17 cellular contexts compared by ENCODE assay signal in the genomic region with DNA sequence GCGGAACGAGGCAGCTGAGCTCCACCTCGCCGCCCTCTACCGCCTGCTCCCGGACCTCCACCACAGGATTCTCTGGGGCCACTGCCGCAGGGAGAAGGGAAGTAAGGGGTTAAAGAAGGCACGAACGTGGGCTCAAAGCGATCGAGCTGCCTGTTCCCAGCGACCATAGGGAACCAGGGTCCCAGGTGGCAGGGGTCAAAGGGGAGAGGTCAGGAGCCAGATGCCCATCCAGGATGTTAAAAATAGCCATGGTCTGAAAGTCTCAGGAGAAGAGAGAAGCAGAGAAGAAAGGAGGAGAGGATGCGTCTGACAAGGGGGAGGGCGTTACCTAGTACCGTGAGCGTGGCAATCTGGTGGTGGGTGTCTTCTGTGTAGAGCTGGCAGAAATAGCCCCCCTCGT. TPM values are rescaled to one million over a fixed set of nuclear protein-coding genes. Genes with fewer than 3 reads are reported as not detected.
DNase-seq lines count a peak whose midpoint lies in the region; ATAC-seq, FAIRE-seq and TF ChIP-seq lines count a peak whose summit lies in the region.
"Had no signal": no experiment of that assay in that cellular context is flagged by ENCODE, and none has a peak within 500 bp of the region (broad histone marks: within the 10 kb centered on the region; RNA-seq: fewer than 3 reads in every experiment).

No MANE protein-coding gene starts in this region.

- no peaks in the 10 kb centered on the region for H3K36me3 ChIP-seq in K562 (ENCODE audit: control insufficient read depth, insufficient read depth, low read length)
- no peaks in the 10 kb centered on the region for H3K36me3 ChIP-seq in iPS-15b (ENCODE audit: control insufficient read depth, insufficient read depth, low read length)
- H3K36me3 ChIP-seq in neuronal stem cell (replicated peaks in 1 of 2; ENCODE audit: control insufficient read depth in 2 of 2, insufficient read depth in 2 of 2, low read length in 2 of 2): peaks cover 40 to 73% of the 10 kb centered on the region in 2 donors
- H3K36me3 ChIP-seq in kidney (ENCODE audit: control insufficient read depth in 1 of 2, insufficient read depth in 2 of 2, low read length in 2 of 2): no peaks in the 10 kb centered on the region

- no peak overlapping the region for H3K14ac ChIP-seq in neuronal stem cell (ENCODE audit: low read length)

- intact Hi-C loops in K562 (cut with micrococcal nuclease): loop anchor here (10.0 kb wide), 2 partner anchors 72 to 182 kb away; no protein-coding TSS in a partner anchor
- intact Hi-C loops in kidney (cut with DNase I): no loop called here
- intact Hi-C loops in right cardiac atrium (cut with DNase I): no loop called here

- H3K23ac ChIP-seq in neuronal stem cell (ENCODE audit: low read depth, low read length, poor library complexity): no peak overlapping the region

- FAIRE-seq in K562 (lab: Jason Lieb, UNC) (no peak), kidney (lab: Jason Lieb, UNC) (no peak)
- FAIRE-seq: A204.1, GM12878, GM18507, H54, HTR-8/SVneo had no signal

- H4K8ac ChIP-seq in neuronal stem cell (ENCODE audit: low read depth, low read length): no peak overlapping the region

- H3K79me1 ChIP-seq in neuronal stem cell (ENCODE audit: low read depth, low read length): no peaks in the 10 kb centered on the region

- TF ChIP-seq CTCF in K562 (IDR thresholded peaks at IDR 0.05 in 2 of 3, conservative IDR thresholded peaks at IDR 0.05 in 1 of 3; ENCODE audit: insufficient read depth in 2 of 3, low read depth in 1 of 3, low read length in 3 of 3) (no peak), kidney (IDR thresholded peaks at IDR 0.05; ENCODE audit: borderline replicate concordance, extremely low read depth, insufficient read depth) (no peak)

- H3K4me3 ChIP-seq in K562 (no peak overlapping the region), iPS-15b (ENCODE audit: low read depth, low read length) (peak overlapping the region; percentile 1), neuronal stem cell (ENCODE audit: low read length in 2 of 2) (peak overlapping the region in 1 of 2 donors; percentile 27), kidney (ENCODE audit: low read length in 2 of 2) (no peak overlapping the region), right cardiac atrium (ENCODE audit: low read length) (no peak overlapping the region)
- H3K4me3 ChIP-seq: GM12878, GM23248 had no signal

- H2BK5ac ChIP-seq in neuronal stem cell (ENCODE audit: low read length): no peak overlapping the region

- H3K9me3 ChIP-seq in K562 (replicated peaks; ENCODE audit: control insufficient read depth, insufficient read depth, low read depth, low read length) (no peaks in the 10 kb centered on the region), iPS-15b (ENCODE audit: control insufficient read depth, insufficient read depth, low read length) (no peaks in the 10 kb centered on the region), neuronal stem cell (replicated peaks in 1 of 2; ENCODE audit: control insufficient read depth in 2 of 2, insufficient read depth in 1 of 2, low read depth in 1 of 2, low read length in 2 of 2) (peaks cover 0 to 2% of the 10 kb centered on the region in 2 donors), kidney (ENCODE audit: control insufficient read depth in 1 of 2, low read length in 2 of 2) (no peaks in the 10 kb centered on the region), right cardiac atrium (ENCODE audit: control insufficient read depth, low read length) (no peaks in the 10 kb centered on the region)

- H3K9ac ChIP-seq in K562 (ENCODE audit: insufficient read depth in 1 of 2, low read depth in 2 of 2, low read length in 2 of 2) (no peak overlapping the region; a peak in 1 of 4 replicates), iPS-15b (ENCODE audit: low read depth, low read length) (no peak overlapping the region), neuronal stem cell (ENCODE audit: low read depth, low read length, poor library complexity) (peak overlapping the region; percentile 72), kidney (ENCODE audit: low read length in 2 of 2) (no peak overlapping the region)
- H3K9ac ChIP-seq: GM23248 had no signal

- H2BK12ac ChIP-seq in neuronal stem cell (ENCODE audit: low read length): no peak overlapping the region

- no peak for TF ChIP-seq RAD21 in K562 (CRISPR knock-in tag; conservative IDR thresholded peaks at IDR 0.05 in 1 of 2, IDR thresholded peaks at IDR 0.05 in 1 of 2)

- H3K27ac ChIP-seq in K562 (ENCODE audit: extremely low read depth, low read depth, low read length): no peak overlapping the region
- H3K27ac ChIP-seq in neuronal stem cell (replicated peaks; ENCODE audit: low read length): no peak overlapping the region
- H3K27ac ChIP-seq in kidney (ENCODE audit: low read depth in 2 of 2, low read length in 2 of 2): no peak overlapping the region
- no peak overlapping the region for H3K27ac ChIP-seq in right cardiac atrium (ENCODE audit: low read length)
- H3K27ac ChIP-seq: GM23248 had no signal

- POLR2A ChIA-PET in K562 (lab: Yijun Ruan, JAX): interaction anchor here (0.6 to 1.2 kb wide), 2 partner anchors 93 to 1369 kb away, joined by 3 to 4 read pairs; no protein-coding TSS in a partner anchor

- ATAC-seq in K562 (no peak), right cardiac atrium (no peak)
- ATAC-seq: GM12878 had no signal

- no peaks in the 10 kb centered on the region for H3K79me2 ChIP-seq in K562 (ENCODE audit: control insufficient read depth, insufficient read depth, low read length)

- in situ Hi-C loops in K562 (cut with MboI): no loop called here

- no peak overlapping the region for H4K91ac ChIP-seq in neuronal stem cell (ENCODE audit: low read depth, low read length, poor library complexity)

- H3K18ac ChIP-seq in neuronal stem cell (ENCODE audit: low read length): no peak overlapping the region

- H2AK5ac ChIP-seq in neuronal stem cell (ENCODE audit: low read depth, low read length): no peak overlapping the region

- no peak overlapping the region for H3K4me2 ChIP-seq in K562 (ENCODE audit: insufficient read depth, low read length)
- H3K4me2 ChIP-seq in neuronal stem cell (ENCODE audit: insufficient read depth, low read length, poor library complexity, severe bottlenecking): no peak overlapping the region

- no peak for TF ChIP-seq POLR2A in K562 (conservative IDR thresholded peaks at IDR 0.05)

- H4K20me1 ChIP-seq in K562 (replicated peaks; ENCODE audit: control insufficient read depth, insufficient read depth, low read length): no peaks in the 10 kb centered on the region

- CTCF ChIA-PET in K562 (lab: Yijun Ruan, JAX; ENCODE audit: low intra/inter-chr PET ratio): no interaction called here

- H3K4me1 ChIP-seq in K562 (replicated peaks in 1 of 2; ENCODE audit: control insufficient read depth in 2 of 2, insufficient read depth in 2 of 2, low read length in 2 of 2) (peaks cover 28 to 45% of the 10 kb centered on the region in 2 experiments; a peak in 4 of 5 replicates), iPS-15b (ENCODE audit: control insufficient read depth, insufficient read depth, low read length) (peaks cover 5% of the 10 kb centered on the region), neuronal stem cell (ENCODE audit: control insufficient read depth in 2 of 2, insufficient read depth in 1 of 2, low read depth in 1 of 2, low read length in 2 of 2) (no peaks in the 10 kb centered on the region), kidney (ENCODE audit: control insufficient read depth in 1 of 2, insufficient read depth in 1 of 2, low read depth in 1 of 2, low read length in 2 of 2) (no peaks in the 10 kb centered on the region), right cardiac atrium (ENCODE audit: control insufficient read depth, insufficient read depth, low read length) (no peaks in the 10 kb centered on the region)

- DNase-seq in K562 (ENCODE audit: extremely low read depth in 1 of 4, low spot score in 3 of 4) (no peak), neuronal stem cell (ENCODE audit: low spot score) (no peak), kidney (no peak), right cardiac atrium (no peak), NCI-H524 (lab: John Stamatoyannopoulos, UW) (no peak)
- DNase-seq: CD4-positive, alpha-beta T cell; DMS 273 treated with DMSO at 0.1 percent for 48 hours; KG1 had no signal

- H2AFZ ChIP-seq in K562 (ENCODE audit: low read depth, low read length): 0 out of 2 replicates have a peak overlapping the region, but pooled peaks have one; percentile 28
- no peak overlapping the region for H2AFZ ChIP-seq in neuronal stem cell (ENCODE audit: low read length)
- H2AFZ ChIP-seq: GM23248 had no signal

- no TSS peak for BruUV-seq in K562 (replicated peaks; lab: Mats Ljungman, UMichigan)

- TF ChIP-seq EP300 in K562 (IDR thresholded peaks at IDR 0.05; ENCODE audit: low read length): no peak

- H3K27me3 ChIP-seq in K562 (ENCODE audit: control insufficient read depth in 2 of 2, insufficient read depth in 2 of 2, low read length in 2 of 2): no peaks in the 10 kb centered on the region
- H3K27me3 ChIP-seq in iPS-15b (ENCODE audit: control insufficient read depth, insufficient read depth, low read length): peaks cover 39% of the 10 kb centered on the region
- no peaks in the 10 kb centered on the region for H3K27me3 ChIP-seq in neuronal stem cell (ENCODE audit: control insufficient read depth in 3 of 3, insufficient read depth in 3 of 3, low read depth in 1 of 3, low read length in 3 of 3)
- no peaks in the 10 kb centered on the region for H3K27me3 ChIP-seq in right cardiac atrium (ENCODE audit: control insufficient read depth, insufficient read depth)

- H3K9me1 ChIP-seq in K562 (ENCODE audit: control insufficient read depth, insufficient read depth, low read length): peaks cover 2% of the 10 kb centered on the region

- no peak overlapping the region for H2BK15ac ChIP-seq in neuronal stem cell (ENCODE audit: low read length)

- peak overlapping the region; percentile 92 for H3K4ac ChIP-seq in neuronal stem cell (ENCODE audit: low read length)

- H2BK120ac ChIP-seq in neuronal stem cell (ENCODE audit: low read depth, low read length): no peak overlapping the region

- WGBS in K562 (ENCODE audit: insufficient coverage, low coverage, missing lambda C conversion rate): 59% methylated on average over 12 of the region's 17 CpGs
- WGBS in neuronal stem cell (ENCODE audit: extremely low coverage in 2 of 2, insufficient read length in 2 of 2, insufficient replicate concordance in 1 of 2), 2 donors: no CpG with 5 or more reads among the region's 17 CpGs
- 52% methylated on average over 17 of the region's 17 CpGs for WGBS in right cardiac atrium

RNA-seq across cellular contexts. Expression of gene ZNF428, which starts 7.4 kb away (rescaled TPM):
- total RNA-seq in K562 (2011; cell fraction: chromatin; rRNA removed; ENCODE audit: low replicate concordance): 6.3 and 13.9 TPM in 2 replicates
- total RNA-seq in K562 (2011; cell fraction: nucleolus; rRNA removed): 8.6 and 12.7 TPM in 2 replicates
- 10.1 and 10.3 TPM in 2 replicates for total RNA-seq in K562 (2011; cell fraction: nucleoplasm; rRNA removed)
- total RNA-seq in K562 (2014; rRNA removed): 85.7 and 86.9 TPM in 2 replicates
- total RNA-seq in K562 (2014; rRNA removed; fragmentation: Illumina TruSeq; extraction: Trizol): 8.4 and 8.8 TPM in 2 replicates
- total RNA-seq in K562 (2015; rRNA removed; fragmentation: Illumina TruSeq; extraction: Trizol): 27.5 and 30.4 TPM in 2 replicates
- 42.2 and 49.2 TPM in 2 replicates for total RNA-seq in K562 (2021)
- 14.9 and 15.9 TPM in 2 replicates for polyA plus RNA-seq in K562 (2011; rRNA removed)
- polyA plus RNA-seq in K562 (2011; cell fraction: cytosol; rRNA removed): 17.8 and 32.7 TPM in 2 replicates
- polyA plus RNA-seq in K562 (2011; cell fraction: nucleus; rRNA removed): 14.2 and 15.7 TPM in 2 replicates
- 41.0 and 43.7 TPM in 2 replicates for polyA plus RNA-seq in K562 (2012)
- polyA plus RNA-seq in K562 (2014; fragmentation: Illumina TruSeq; extraction: Trizol): 14.9 and 19.1 TPM in 2 replicates
- polyA plus RNA-seq in K562 (2014; fragmentation: Nextera tagmentation; extraction: Ambion mirVana): under 1 TPM; 0.15 to 0.23 TPM
- polyA plus RNA-seq in K562 (2014; rRNA removed): 68.7 and 75.7 TPM in 2 replicates
- polyA minus RNA-seq in K562 (2011; rRNA and poly(A)+ RNA removed): 2.5 and 3.4 TPM in 2 replicates
- 4.3 and 6.7 TPM in 2 replicates for polyA minus RNA-seq in K562 (2011; cell fraction: cytosol; rRNA and poly(A)+ RNA removed)
- 4.3 and 6.9 TPM in 2 replicates for polyA minus RNA-seq in K562 (2011; cell fraction: nucleus; rRNA and poly(A)+ RNA removed)
- 35.6 TPM for polyA plus RNA-seq in neuronal stem cell (2013, experiment 1 of 2)
- polyA plus RNA-seq in neuronal stem cell (2013, experiment 2 of 2): 32.7 TPM
- 44.3 TPM for total RNA-seq in kidney
- polyA plus RNA-seq in kidney (ENCODE audit: insufficient read depth, low read depth, low replicate concordance): 95.4 TPM
- total RNA-seq in right cardiac atrium: 10 to 100 TPM; 41.4 to 50.6 (median 45.7) TPM
- 65.0 TPM for polyA plus RNA-seq in right cardiac atrium

RNA-seq across cellular contexts. Expression of gene CADM4, which starts 12.8 kb away (rescaled TPM):
- total RNA-seq in K562 (2011; cell fraction: chromatin; rRNA removed; ENCODE audit: low replicate concordance): 2.0 and 2.5 TPM in 2 replicates
- 2.6 and 7.0 TPM in 2 replicates for total RNA-seq in K562 (2011; cell fraction: nucleolus; rRNA removed)
- 0.99 and 4.5 TPM in 2 replicates for total RNA-seq in K562 (2011; cell fraction: nucleoplasm; rRNA removed)
- total RNA-seq in K562 (2014; rRNA removed) (1.8 and 2.5 TPM in 2 replicates), K562 (2014; rRNA removed; fragmentation: Illumina TruSeq; extraction: Trizol) (0.61 and 0.87 TPM in 2 replicates), K562 (2015; rRNA removed; fragmentation: Illumina TruSeq; extraction: Trizol) (0.72 and 1.2 TPM in 2 replicates), K562 (2021) (1.9 and 2.3 TPM in 2 replicates), kidney (25.3 TPM), right cardiac atrium (10 to 100 TPM; 12.4 to 15.9 (median 14.1) TPM)
- polyA plus RNA-seq in K562 (2011; rRNA removed) (1.4 and 2.1 TPM in 2 replicates), K562 (2014; fragmentation: Illumina TruSeq; extraction: Trizol) (1.3 and 2.2 TPM in 2 replicates), K562 (2014; fragmentation: Nextera tagmentation; extraction: Ambion mirVana) (under 1 TPM; 0.03 to 0.13 TPM), K562 (2014; rRNA removed) (1.7 and 4.6 TPM in 2 replicates), kidney (ENCODE audit: insufficient read depth, low read depth, low replicate concordance) (47.0 TPM), right cardiac atrium (17.6 TPM)
- 1.9 and 3.5 TPM in 2 replicates for polyA plus RNA-seq in K562 (2011; cell fraction: cytosol; rRNA removed)
- polyA plus RNA-seq in K562 (2011; cell fraction: nucleus; rRNA removed): 1.1 and 2.4 TPM in 2 replicates
- polyA plus RNA-seq in K562 (2012): 2.1 and 2.5 TPM in 2 replicates
- 0.30 and 0.32 TPM in 2 replicates for polyA minus RNA-seq in K562 (2011; rRNA and poly(A)+ RNA removed)
- polyA minus RNA-seq in K562 (2011; cell fraction: cytosol; rRNA and poly(A)+ RNA removed): 0.86 and 1.5 TPM in 2 replicates
- 0.54 and 0.89 TPM in 2 replicates for polyA minus RNA-seq in K562 (2011; cell fraction: nucleus; rRNA and poly(A)+ RNA removed)
- polyA plus RNA-seq in neuronal stem cell (2013, experiment 1 of 2): 55.1 TPM
- 63.7 TPM for polyA plus RNA-seq in neuronal stem cell (2013, experiment 2 of 2)

RNA-seq across cellular contexts. Expression of gene SRRM5, which starts 14.9 kb away (rescaled TPM):
- total RNA-seq in K562 (2011; cell fraction: chromatin; rRNA removed; ENCODE audit: low replicate concordance): 1.0 and 1.2 TPM in 2 replicates
- total RNA-seq in K562 (2011; cell fraction: nucleolus; rRNA removed): 0.33 TPM in 1 of 2 replicates, not detected in the other
- 0.23 and 0.29 TPM in 2 replicates for total RNA-seq in K562 (2011; cell fraction: nucleoplasm; rRNA removed)
- total RNA-seq in K562 (2014; rRNA removed) (0.08 and 0.09 TPM in 2 replicates), K562 (2014; rRNA removed; fragmentation: Illumina TruSeq; extraction: Trizol) (0.13 and 0.25 TPM in 2 replicates), K562 (2015; rRNA removed; fragmentation: Illumina TruSeq; extraction: Trizol) (0.08 and 0.18 TPM in 2 replicates), K562 (2021) (0.11 and 0.18 TPM in 2 replicates), kidney (0.28 TPM), right cardiac atrium (under 1 TPM in 3 of 4 donors, not detected in 1; 0.23 to 0.29 (median 0.28) TPM)
- polyA plus RNA-seq in K562 (2011; rRNA removed) (0.10 and 0.18 TPM in 2 replicates), K562 (2014; fragmentation: Illumina TruSeq; extraction: Trizol) (0.43 and 0.45 TPM in 2 replicates), K562 (2014; fragmentation: Nextera tagmentation; extraction: Ambion mirVana) (not detected), K562 (2014; rRNA removed) (0.25 and 0.36 TPM in 2 replicates), kidney (ENCODE audit: insufficient read depth, low read depth, low replicate concordance) (0.22 TPM), right cardiac atrium (0.34 TPM)
- polyA plus RNA-seq in K562 (2011; cell fraction: cytosol; rRNA removed): 0.01 and 0.03 TPM in 2 replicates
- polyA plus RNA-seq in K562 (2011; cell fraction: nucleus; rRNA removed): 0.29 and 0.67 TPM in 2 replicates
- 0.26 and 0.37 TPM in 2 replicates for polyA plus RNA-seq in K562 (2012)
- 0.12 TPM in 1 of 2 replicates, not detected in the other for polyA minus RNA-seq in K562 (2011; rRNA and poly(A)+ RNA removed)
- not detected in 2 replicates for polyA minus RNA-seq in K562 (2011; cell fraction: cytosol; rRNA and poly(A)+ RNA removed)
- 0.22 TPM in 1 of 2 replicates, not detected in the other for polyA minus RNA-seq in K562 (2011; cell fraction: nucleus; rRNA and poly(A)+ RNA removed)
- polyA plus RNA-seq in neuronal stem cell (2013, experiment 1 of 2): 0.20 TPM
- polyA plus RNA-seq in neuronal stem cell (2013, experiment 2 of 2): 0.26 TPM
- total RNA-seq: Daoy, G401, GM23248 had no signal
- polyA plus RNA-seq: GM23248 had no signal

RNA-seq across cellular contexts. Expression of gene ZNF576, which starts 30.4 kb away (rescaled TPM):
- 16.8 and 39.5 TPM in 2 replicates for total RNA-seq in K562 (2011; cell fraction: chromatin; rRNA removed; ENCODE audit: low replicate concordance)
- 33.8 and 38.9 TPM in 2 replicates for total RNA-seq in K562 (2011; cell fraction: nucleolus; rRNA removed)
- total RNA-seq in K562 (2011; cell fraction: nucleoplasm; rRNA removed): 35.0 and 41.2 TPM in 2 replicates
- total RNA-seq in K562 (2014; rRNA removed) (7.1 and 16.2 TPM in 2 replicates), K562 (2014; rRNA removed; fragmentation: Illumina TruSeq; extraction: Trizol) (5.6 and 6.8 TPM in 2 replicates), K562 (2015; rRNA removed; fragmentation: Illumina TruSeq; extraction: Trizol) (8.8 and 9.9 TPM in 2 replicates), K562 (2021) (14.2 and 18.2 TPM in 2 replicates), kidney (15.3 TPM), right cardiac atrium (10 to 100 TPM; 11.5 to 15.4 (median 13.0) TPM)
- polyA plus RNA-seq in K562 (2011; rRNA removed) (7.3 and 9.7 TPM in 2 replicates), K562 (2014; fragmentation: Illumina TruSeq; extraction: Trizol) (12.5 and 12.7 TPM in 2 replicates), K562 (2014; fragmentation: Nextera tagmentation; extraction: Ambion mirVana) (10 to 100 TPM; 12.2 to 18.2 TPM), K562 (2014; rRNA removed) (12.8 and 17.4 TPM in 2 replicates), kidney (ENCODE audit: insufficient read depth, low read depth, low replicate concordance) (25.6 TPM), right cardiac atrium (11.6 TPM)
- 14.2 and 34.8 TPM in 2 replicates for polyA plus RNA-seq in K562 (2011; cell fraction: cytosol; rRNA removed)
- 10.6 and 13.3 TPM in 2 replicates for polyA plus RNA-seq in K562 (2011; cell fraction: nucleus; rRNA removed)
- 12.8 and 12.9 TPM in 2 replicates for polyA plus RNA-seq in K562 (2012)
- polyA minus RNA-seq in K562 (2011; rRNA and poly(A)+ RNA removed): 6.4 and 8.1 TPM in 2 replicates
- polyA minus RNA-seq in K562 (2011; cell fraction: cytosol; rRNA and poly(A)+ RNA removed): 5.5 and 6.7 TPM in 2 replicates
- polyA minus RNA-seq in K562 (2011; cell fraction: nucleus; rRNA and poly(A)+ RNA removed): 12.8 and 16.1 TPM in 2 replicates
- polyA plus RNA-seq in neuronal stem cell (2013, experiment 1 of 2): 12.5 TPM
- 12.1 TPM for polyA plus RNA-seq in neuronal stem cell (2013, experiment 2 of 2)

RNA-seq across cellular contexts. Expression of gene IRGQ, which starts 30.9 kb away (rescaled TPM):
- 18.5 and 25.1 TPM in 2 replicates for total RNA-seq in K562 (2011; cell fraction: chromatin; rRNA removed; ENCODE audit: low replicate concordance)
- 14.3 and 16.3 TPM in 2 replicates for total RNA-seq in K562 (2011; cell fraction: nucleolus; rRNA removed)
- total RNA-seq in K562 (2011; cell fraction: nucleoplasm; rRNA removed): 23.6 and 35.4 TPM in 2 replicates
- total RNA-seq in K562 (2014; rRNA removed): 5.3 and 7.3 TPM in 2 replicates
- total RNA-seq in K562 (2014; rRNA removed; fragmentation: Illumina TruSeq; extraction: Trizol): 8.8 and 9.6 TPM in 2 replicates
- 7.8 and 7.9 TPM in 2 replicates for total RNA-seq in K562 (2015; rRNA removed; fragmentation: Illumina TruSeq; extraction: Trizol)
- 16.8 and 19.2 TPM in 2 replicates for total RNA-seq in K562 (2021)
- polyA plus RNA-seq in K562 (2011; rRNA removed): 8.3 and 11.2 TPM in 2 replicates
- 6.4 and 14.2 TPM in 2 replicates for polyA plus RNA-seq in K562 (2011; cell fraction: cytosol; rRNA removed)
- 7.0 and 10.7 TPM in 2 replicates for polyA plus RNA-seq in K562 (2011; cell fraction: nucleus; rRNA removed)
- polyA plus RNA-seq in K562 (2012): 2.1 and 2.5 TPM in 2 replicates
- polyA plus RNA-seq in K562 (2014; fragmentation: Illumina TruSeq; extraction: Trizol): 3.4 and 5.1 TPM in 2 replicates
- 10 to 100 TPM in 1 of 2 experiments, 1 to 10 TPM in 1; 3.5 to 11.2 TPM for polyA plus RNA-seq in K562 (2014; fragmentation: Nextera tagmentation; extraction: Ambion mirVana)
- polyA plus RNA-seq in K562 (2014; rRNA removed): 6.2 and 6.6 TPM in 2 replicates
- 13.0 and 15.6 TPM in 2 replicates for polyA minus RNA-seq in K562 (2011; rRNA and poly(A)+ RNA removed)
- polyA minus RNA-seq in K562 (2011; cell fraction: cytosol; rRNA and poly(A)+ RNA removed): 8.6 and 11.0 TPM in 2 replicates
- 2.2 and 3.3 TPM in 2 replicates for polyA minus RNA-seq in K562 (2011; cell fraction: nucleus; rRNA and poly(A)+ RNA removed)
- 8.3 TPM for polyA plus RNA-seq in neuronal stem cell (2013, experiment 1 of 2)
- 8.4 TPM for polyA plus RNA-seq in neuronal stem cell (2013, experiment 2 of 2)
- 24.2 TPM for total RNA-seq in kidney
- 9.5 TPM for polyA plus RNA-seq in kidney (ENCODE audit: insufficient read depth, low read depth, low replicate concordance)
- total RNA-seq in right cardiac atrium: 10 to 100 TPM; 19.4 to 29.2 (median 24.7) TPM
- polyA plus RNA-seq in right cardiac atrium: 9.4 TPM
